In the genomic region with DNA sequence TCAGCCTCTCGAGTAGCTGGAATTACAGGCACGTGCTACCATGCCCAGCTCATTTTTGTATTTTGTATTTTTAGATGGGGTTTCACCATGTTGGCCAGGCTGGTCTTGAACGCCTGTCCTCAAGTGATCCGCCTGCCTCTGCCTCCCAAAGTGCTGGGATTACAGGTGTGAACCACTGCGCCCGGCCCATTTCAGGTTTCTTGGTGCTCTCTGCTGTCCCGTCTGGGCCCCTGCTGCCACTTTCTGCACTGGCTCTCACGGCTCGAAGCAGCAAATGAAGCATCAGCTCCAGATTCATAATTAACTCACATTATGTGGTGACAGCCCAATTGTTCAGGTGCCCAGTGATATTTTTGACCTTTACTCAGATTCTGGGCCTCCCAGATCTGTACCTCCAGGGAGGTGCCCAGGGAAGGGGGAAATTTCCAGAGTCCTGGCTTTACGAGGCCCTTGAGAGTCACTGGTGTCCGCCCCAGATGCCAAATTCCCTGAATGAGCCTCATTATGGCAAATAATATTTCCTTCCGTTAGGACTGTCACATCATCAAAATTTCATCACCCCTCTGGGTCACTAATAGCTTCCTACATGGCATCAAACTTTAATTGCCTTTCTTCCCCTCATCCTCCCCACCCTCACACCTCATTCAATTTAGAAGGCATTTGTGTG, we compare ENCODE assay signal across 22 cellular contexts. TPM values are rescaled to one million over a fixed set of nuclear protein-coding genes. Genes with fewer than 3 reads are reported as not detected.
DNase-seq lines count a peak whose midpoint lies in the region; ATAC-seq and TF ChIP-seq lines count a peak whose summit lies in the region.
"Had no signal": no experiment of that assay in that cellular context is flagged by ENCODE, and none has a peak within 500 bp of the region (broad histone marks: within the 10 kb centered on the region; RNA-seq: fewer than 3 reads in every experiment).

No MANE protein-coding gene starts in this region.

- CTCF ChIA-PET in HEK293 (lab: Yijun Ruan, JAX) = interaction anchor here (0.6 to 1.0 kb wide), 3 partner anchors 11 to 115 kb away, joined by 3 read pairs; no protein-coding TSS in a partner anchor

- TF ChIP-seq POLR2A in spleen (IDR thresholded peaks at IDR 0.05) = no peak
- TF ChIP-seq POLR2A in suprapubic skin (IDR thresholded peaks at IDR 0.05) = no peak

- H3K4me1 ChIP-seq in HEK293 (ENCODE audit: control insufficient read depth, insufficient read depth, low read length) (peaks cover 4% of the 10 kb centered on the region; the same call in 1 of the 2 replicates), spleen (peaks cover 0 to under 1% (median 0%) of the 10 kb centered on the region in 6 donors), suprapubic skin (peaks cover 3% of the 10 kb centered on the region)
- H3K4me1 ChIP-seq: BE2C, Caco-2 had no signal

- no peak overlapping the region for H3K4me3 Mint-ChIP-seq in activated naive CD8-positive, alpha-beta T cell treated with anti-CD3 and anti-CD28 coated beads, Interleukin-2, amount 10 ng/mL, durations not matched to agents 7 days and 5 days
- H3K4me3 Mint-ChIP-seq in activated naive CD8-positive, alpha-beta T cell treated with anti-CD3 and anti-CD28 coated beads, Interleukin-2, amount 50 U/mL, for 24 hours = no peak overlapping the region
- H3K4me3 Mint-ChIP-seq in glutamatergic neuron (ENCODE audit: unreplicated experiment) = no peak overlapping the region
- H3K4me3 Mint-ChIP-seq: CD4-positive, alpha-beta T cell had no signal

- H3K9me3 Mint-ChIP-seq in activated naive CD8-positive, alpha-beta T cell treated with anti-CD3 and anti-CD28 coated beads, Interleukin-2, amount 10 ng/mL, durations not matched to agents 7 days and 5 days = no peaks in the 10 kb centered on the region
- H3K9me3 Mint-ChIP-seq in activated naive CD8-positive, alpha-beta T cell treated with anti-CD3 and anti-CD28 coated beads, Interleukin-2, amount 50 U/mL, for 24 hours = no peaks in the 10 kb centered on the region
- peaks cover 2% of the 10 kb centered on the region for H3K9me3 Mint-ChIP-seq in glutamatergic neuron (ENCODE audit: unreplicated experiment)
- H3K9me3 Mint-ChIP-seq: CD4-positive, alpha-beta T cell had no signal

- intact Hi-C loops in spleen (cut with DNase I; ENCODE audit: low total_unique reads) = no loop called here

- DNase-seq in activated naive CD8-positive, alpha-beta T cell treated with anti-CD3 and anti-CD28 coated beads, Interleukin-2, amount 10 ng/mL, durations not matched to agents 7 days and 5 days = no peak
- no peak for DNase-seq in activated naive CD8-positive, alpha-beta T cell treated with anti-CD3 and anti-CD28 coated beads, Interleukin-2, amount 50 U/mL, for 24 hours
- DNase-seq in glutamatergic neuron (no peak), spleen (peak; percentile 29), CD1c-positive myeloid dendritic cell (ENCODE audit: extremely low spot score) (no peak), suprapubic skin (ENCODE audit: low spot score in 2 of 2) (no peak)
- DNase-seq: BE2C; Caco-2; CD4-positive, alpha-beta T cell; DMS 273 treated with DMSO at 0.1 percent for 48 hours; DND-41; GM23248; HCEC 1CT; KBM-7; NCI-H2029; NCI-H2227 treated with DMSO at 0.1 percent for 48 hours; NCI-H510A treated with DMSO at 0.1 percent for 48 hours; PC-3; SHP77 had no signal

- no peak for ATAC-seq in activated naive CD8-positive, alpha-beta T cell treated with anti-CD3 and anti-CD28 coated beads, Interleukin-2, amount 10 ng/mL, durations not matched to agents 7 days and 5 days (ENCODE audit: low read depth)
- no peak for ATAC-seq in activated naive CD8-positive, alpha-beta T cell treated with anti-CD3 and anti-CD28 coated beads, Interleukin-2, amount 50 U/mL, for 24 hours
- ATAC-seq in GM19035 (IDR thresholded peaks at IDR 0.05; ENCODE audit: unreplicated experiment) = no peak
- ATAC-seq: PC-3 had no signal

- H3K27me3 Mint-ChIP-seq in activated naive CD8-positive, alpha-beta T cell treated with anti-CD3 and anti-CD28 coated beads, Interleukin-2, amount 10 ng/mL, durations not matched to agents 7 days and 5 days = peaks cover 2% of the 10 kb centered on the region
- H3K27me3 Mint-ChIP-seq in activated naive CD8-positive, alpha-beta T cell treated with anti-CD3 and anti-CD28 coated beads, Interleukin-2, amount 50 U/mL, for 24 hours = no peaks in the 10 kb centered on the region
- H3K27me3 Mint-ChIP-seq in glutamatergic neuron (ENCODE audit: unreplicated experiment) = peaks cover 9% of the 10 kb centered on the region
- H3K27me3 Mint-ChIP-seq: CD4-positive, alpha-beta T cell had no signal

- H3K27me3 ChIP-seq in spleen (replicated peaks in 1 of 7) (peaks cover 0 to 5% (median 0%) of the 10 kb centered on the region in 7 donors), suprapubic skin (peaks cover 15% of the 10 kb centered on the region)
- H3K27me3 ChIP-seq: BE2C had no signal

- no peaks in the 10 kb centered on the region for H3K36me3 ChIP-seq in HEK293 (ENCODE audit: control insufficient read depth in 2 of 2, insufficient read depth in 1 of 2, low read length in 2 of 2)
- no peaks in the 10 kb centered on the region for H3K36me3 ChIP-seq in spleen
- H3K36me3 ChIP-seq in suprapubic skin = no peaks in the 10 kb centered on the region
- H3K36me3 ChIP-seq: BE2C had no signal

- TF ChIP-seq CTCF in HEK293 (tag by site-specific recombination; IDR thresholded peaks at IDR 0.05) = no peak
- no peak for TF ChIP-seq CTCF in glutamatergic neuron (IDR thresholded peaks at IDR 0.05; ENCODE audit: partially characterized antibody, unreplicated experiment)
- no peak for TF ChIP-seq CTCF in spleen (IDR thresholded peaks at IDR 0.05 in 8 of 11, conservative IDR thresholded peaks at IDR 0.05 in 3 of 11)
- no peak for TF ChIP-seq CTCF in suprapubic skin (IDR thresholded peaks at IDR 0.05)

- H3K27ac Mint-ChIP-seq in activated naive CD8-positive, alpha-beta T cell treated with anti-CD3 and anti-CD28 coated beads, Interleukin-2, amount 10 ng/mL, durations not matched to agents 7 days and 5 days = peak overlapping the region; percentile 9
- no peak overlapping the region for H3K27ac Mint-ChIP-seq in activated naive CD8-positive, alpha-beta T cell treated with anti-CD3 and anti-CD28 coated beads, Interleukin-2, amount 50 U/mL, for 24 hours
- peak overlapping the region; percentile 8 for H3K27ac Mint-ChIP-seq in glutamatergic neuron (ENCODE audit: unreplicated experiment)
- H3K27ac Mint-ChIP-seq: CD4-positive, alpha-beta T cell had no signal

- H3K36me3 Mint-ChIP-seq in activated naive CD8-positive, alpha-beta T cell treated with anti-CD3 and anti-CD28 coated beads, Interleukin-2, amount 10 ng/mL, durations not matched to agents 7 days and 5 days = peaks cover 11% of the 10 kb centered on the region
- no peaks in the 10 kb centered on the region for H3K36me3 Mint-ChIP-seq in activated naive CD8-positive, alpha-beta T cell treated with anti-CD3 and anti-CD28 coated beads, Interleukin-2, amount 50 U/mL, for 24 hours (ENCODE audit: low read depth)
- H3K36me3 Mint-ChIP-seq in glutamatergic neuron (ENCODE audit: unreplicated experiment) = peaks cover 4% of the 10 kb centered on the region

- POLR2A ChIA-PET in activated naive CD8-positive, alpha-beta T cell treated with anti-CD3 and anti-CD28 coated beads, Interleukin-2, amount 10 ng/mL, durations not matched to agents 7 days and 5 days (lab: Charles Lee) = no interaction called here
- POLR2A ChIA-PET in HEK293 (lab: Yijun Ruan, JAX) = no interaction called here

- H3K9me3 ChIP-seq in HEK293 (ENCODE audit: control insufficient read depth, insufficient read depth, low read depth, low read length) = no peaks in the 10 kb centered on the region
- H3K9me3 ChIP-seq in spleen = no peaks in the 10 kb centered on the region
- no peaks in the 10 kb centered on the region for H3K9me3 ChIP-seq in suprapubic skin
- H3K9me3 ChIP-seq: BE2C, Caco-2 had no signal

- H3K4me1 Mint-ChIP-seq in activated naive CD8-positive, alpha-beta T cell treated with anti-CD3 and anti-CD28 coated beads, Interleukin-2, amount 10 ng/mL, durations not matched to agents 7 days and 5 days = peaks cover 12% of the 10 kb centered on the region
- H3K4me1 Mint-ChIP-seq in activated naive CD8-positive, alpha-beta T cell treated with anti-CD3 and anti-CD28 coated beads, Interleukin-2, amount 50 U/mL, for 24 hours = peaks cover 3% of the 10 kb centered on the region
- peaks cover 8% of the 10 kb centered on the region for H3K4me1 Mint-ChIP-seq in glutamatergic neuron (ENCODE audit: low read depth, unreplicated experiment)

- WGBS in spleen, 5 donors = 86 to 94% (median 90%) methylated on average over 11 to 12 of the region's 12 CpGs
- WGBS in suprapubic skin = 89% methylated on average over 12 of the region's 12 CpGs

- H3K4me3 ChIP-seq in HEK293 (ENCODE audit: low read depth, low read length) (no peak overlapping the region), spleen (no peak overlapping the region), suprapubic skin (no peak overlapping the region)
- H3K4me3 ChIP-seq: GM23248, SK-N-MC had no signal

- H3K27ac ChIP-seq in HEK293 (ENCODE audit: extremely low read depth, low read depth, low read length) = no peak overlapping the region
- peak overlapping the region in 1 of 8 donors; percentile 13 for H3K27ac ChIP-seq in spleen
- H3K27ac ChIP-seq in suprapubic skin = no peak overlapping the region
- H3K27ac ChIP-seq: GM23248, SK-N-MC had no signal

- no peak for TF ChIP-seq EP300 in suprapubic skin (IDR thresholded peaks at IDR 0.05)

TF ChIP-seq in HEK293, 187 proteins besides CTCF, POLR2A, EP300 and RAD21 (continues in another document):
- TF ChIP-seq REPIN1 (tag by site-specific recombination; IDR thresholded peaks at IDR 0.05; ENCODE audit: low read depth) (no peak), GLIS1 (tag by site-specific recombination; IDR thresholded peaks at IDR 0.05) (peak; percentile 60), ZNF677 (tag by site-specific recombination; IDR thresholded peaks at IDR 0.05) (no peak), ZNF785 (tag by site-specific recombination; IDR thresholded peaks at IDR 0.05) (no peak), OSR2 (tag by site-specific recombination; IDR thresholded peaks at IDR 0.05) (peak; percentile 37; the same call in 1 of the 2 replicates)

RNA-seq across cellular contexts. Expression of gene SDK2, which starts 9.0 kb away (rescaled TPM):
- 10 to 100 TPM; 29.3 to 31.1 TPM for total RNA-seq in activated naive CD8-positive, alpha-beta T cell treated with anti-CD3 and anti-CD28 coated beads, Interleukin-2, amount 10 ng/mL, durations not matched to agents 7 days and 5 days
- total RNA-seq in glutamatergic neuron (ENCODE audit: unreplicated experiment) (12.3 TPM), spleen (10 to 100 TPM in 5 of 7 donors, 1 to 10 TPM in 2; 9.2 to 16.5 (median 10.8) TPM), suprapubic skin (1 to 10 TPM; 1.4 to 6.8 (median 3.3) TPM)
- under 1 TPM; 0.86 to 1.00 (median 0.96) TPM for polyA plus RNA-seq in spleen
